Comparison of ENCODE assay signal across 8 cellular contexts in genomic region chr17:67245694-67246397, GRCh38. TPM values are rescaled to one million over a fixed set of nuclear protein-coding genes. Genes with fewer than 3 reads are reported as not detected.
A peak's percentile ranks its signal among the peaks of the same experiment; 100 is the strongest.
DNase-seq lines count a peak whose midpoint lies in the region; ATAC-seq and TF ChIP-seq lines count a peak whose summit lies in the region.

No MANE protein-coding gene starts in this region.

- no peak for ATAC-seq in GM18498 (IDR thresholded peaks at IDR 0.05; ENCODE audit: unreplicated experiment)

- no peak for TF ChIP-seq CTCF in GM10248 (IDR thresholded peaks at IDR 0.05; ENCODE audit: control extremely low read depth, extremely low read depth, low read depth, missing control alignments)
- TF ChIP-seq CTCF in osteocyte (IDR thresholded peaks at IDR 0.05): peak; percentile 24

- POLR2A ChIA-PET in GM10248 (lab: Yijun Ruan, JAX): no interaction called here

- no peaks in the 10 kb centered on the region for H3K36me3 Mint-ChIP-seq in osteocyte (ENCODE audit: unreplicated experiment)

- CTCF ChIA-PET in GM10248 (lab: Yijun Ruan, JAX): interaction anchor here (0.7 kb wide), 1 partner anchor 47 kb away, joined by 3 read pairs; no protein-coding TSS in a partner anchor

- peaks cover 38% of the 10 kb centered on the region for H3K4me1 Mint-ChIP-seq in osteocyte (ENCODE audit: unreplicated experiment)

- peak overlapping the region; percentile 73 for H3K27ac Mint-ChIP-seq in osteocyte (ENCODE audit: unreplicated experiment)

- H3K4me3 Mint-ChIP-seq in osteocyte (ENCODE audit: unreplicated experiment): peak overlapping the region; percentile 78

- no peaks in the 10 kb centered on the region for H3K27me3 Mint-ChIP-seq in osteocyte (ENCODE audit: unreplicated experiment)

- DNase-seq in GM10248 (ENCODE audit: extremely low spot score): peak; percentile 44
- DNase-seq in NCI-H69 (lab: John Stamatoyannopoulos, UW): peak; percentile 65
- peak; percentile 42 for DNase-seq in activated effector memory CD4-positive, alpha-beta T cell treated with Interleukin-2 at 50 U/mL for 16 hours
- DNase-seq in germinal center (ENCODE audit: low spot score): peak; percentile 51
- peak; percentile 85 for DNase-seq in osteocyte (ENCODE audit: extremely low spot score, unreplicated experiment)
- no peak for DNase-seq in pons (ENCODE audit: low spot score)
- no peak for DNase-seq in NCI-H446 (lab: John Stamatoyannopoulos, UW)

- H3K9me3 Mint-ChIP-seq in osteocyte (ENCODE audit: unreplicated experiment): no peaks in the 10 kb centered on the region

RNA-seq across cellular contexts. Expression of gene HELZ, which starts 0.8 kb away (rescaled TPM):
- total RNA-seq in osteocyte: 63.5 and 70.5 TPM in 2 replicates

Comparison
In these comparisons a context has a peak if more than half of its experiments do, and no peak if none do; other contexts are left out.
1. DNase-seq: peak in GM10248 (single experiment), NCI-H69 (single experiment), activated effector memory CD4-positive, alpha-beta T cell treated with Interleukin-2 at 50 U/mL for 16 hours (single experiment), germinal center (single experiment) and osteocyte (single experiment); none in pons (single experiment) and NCI-H446 (0 of 2).